23 cellular contexts compared by ENCODE assay signal in genomic region chr16:19967561-19967960, GRCh38.
"Had no signal": no experiment of that assay in that cellular context is flagged by ENCODE, and none has a peak within 500 bp of the region (broad histone marks: within the 10 kb centered on the region; RNA-seq: fewer than 3 reads in every experiment).

No MANE protein-coding gene starts in this region.

- H3K4me1 ChIP-seq: esophagus muscularis mucosa, prostate gland, right atrium auricular region, thyroid gland had no signal

- H3K9me3 Mint-ChIP-seq: activated naive CD8-positive, alpha-beta T cell treated with anti-CD3 and anti-CD28 coated beads for 36 hours; activated T-cell treated with anti-CD3 and anti-CD28 coated beads, Interleukin-2, amount 50 U/mL, for 4 hours; activated T-helper 2 cell treated with anti-CD3 and anti-CD28 coated beads, Interferon-gamma antibody, Interleukin-2, Interleukin-4, amounts not matched to agents 10 μg/mL and 5 μg/mL and 100 μg/mL, durations not matched to agents 14 hours and 24 hours and 36 hours; mesothelial cell of epicardium; natural killer cell; stimulated activated naive CD8-positive, alpha-beta T cell treated with anti-CD3 and anti-CD28 coated beads, Interleukin-15, Interleukin-2, amounts not matched to agents 100 ng/mL and 50 ng/mL, for 24 hours had no signal

- H3K9me3 ChIP-seq: ovary, prostate gland, thyroid gland had no signal

- H3K27me3 ChIP-seq: ovary, right atrium auricular region, thyroid gland had no signal

- H3K27ac Mint-ChIP-seq: activated CD4-positive, alpha-beta T cell treated with anti-CD3 and anti-CD28 coated beads for 36 hours; activated naive CD8-positive, alpha-beta T cell treated with anti-CD3 and anti-CD28 coated beads for 36 hours; activated T-helper 2 cell treated with anti-CD3 and anti-CD28 coated beads, Interferon-gamma antibody, Interleukin-2, Interleukin-4, amounts not matched to agents 10 μg/mL and 5 μg/mL and 100 μg/mL, durations not matched to agents 14 hours and 24 hours and 36 hours; mesothelial cell of epicardium; natural killer cell; stimulated activated naive CD8-positive, alpha-beta T cell treated with anti-CD3 and anti-CD28 coated beads, Interleukin-15, Interleukin-2, amounts not matched to agents 100 ng/mL and 50 ng/mL, for 24 hours; WTC11 had no signal

- H3K27ac ChIP-seq: dorsolateral prefrontal cortex, esophagus muscularis mucosa, ovary, prostate gland, right atrium auricular region, thyroid gland had no signal

- DNase-seq: activated CD4-positive, alpha-beta T cell treated with anti-CD3 and anti-CD28 coated beads for 36 hours; activated CD4-positive, alpha-beta T cell treated with anti-CD3 and anti-CD28 coated beads, Interleukin-2, amount 50 U/mL, for 48 hours; activated CD8-positive, alpha-beta memory T cell treated with anti-CD3 and anti-CD28 coated beads, Interleukin-2, amount 50 U/mL, for 48 hours; activated naive CD4-positive, alpha-beta T cell treated with Interleukin-2 at 50 U/mL for 16 hours; activated naive CD8-positive, alpha-beta T cell treated with anti-CD3 and anti-CD28 coated beads for 36 hours; activated T-cell treated with anti-CD3 and anti-CD28 coated beads, Interleukin-2, amount 50 U/mL, for 4 hours; central memory CD4-positive, alpha-beta T cell; dorsolateral prefrontal cortex; glutamatergic neuron; left ventricle myocardium superior; mammary epithelial cell; natural killer cell; ovary; stimulated activated CD4-positive, alpha-beta T cell treated with anti-CD3 and anti-CD28 coated beads, Interleukin-4, amount 100 ng/mL, for 4 hours; substantia nigra; thyroid gland had no signal

- ATAC-seq: activated CD4-positive, alpha-beta T cell treated with anti-CD3 and anti-CD28 coated beads for 36 hours; activated T-cell treated with anti-CD3 and anti-CD28 coated beads, Interleukin-2, amount 50 U/mL, for 4 hours; left ventricle myocardium superior; natural killer cell; WTC11 had no signal

- H3K36me3 ChIP-seq: esophagus muscularis mucosa, ovary, prostate gland, right atrium auricular region, thyroid gland had no signal

- H3K4me3 ChIP-seq: dorsolateral prefrontal cortex, esophagus muscularis mucosa, ovary, prostate gland, right atrium auricular region, thyroid gland had no signal

- H3K36me3 Mint-ChIP-seq: activated naive CD8-positive, alpha-beta T cell treated with anti-CD3 and anti-CD28 coated beads for 36 hours; mesothelial cell of epicardium; natural killer cell had no signal

- H3K4me1 Mint-ChIP-seq: activated CD4-positive, alpha-beta T cell treated with anti-CD3 and anti-CD28 coated beads for 36 hours; activated naive CD8-positive, alpha-beta T cell treated with anti-CD3 and anti-CD28 coated beads for 36 hours; mesothelial cell of epicardium; natural killer cell had no signal

- H3K4me3 Mint-ChIP-seq: activated CD4-positive, alpha-beta T cell treated with anti-CD3 and anti-CD28 coated beads for 36 hours; activated naive CD8-positive, alpha-beta T cell treated with anti-CD3 and anti-CD28 coated beads for 36 hours; activated T-cell treated with anti-CD3 and anti-CD28 coated beads, Interleukin-2, amount 50 U/mL, for 4 hours; mesothelial cell of epicardium; natural killer cell; stimulated activated naive CD8-positive, alpha-beta T cell treated with anti-CD3 and anti-CD28 coated beads, Interleukin-15, Interleukin-2, amounts not matched to agents 100 ng/mL and 50 ng/mL, for 24 hours; WTC11 had no signal
